In genomic region chr15:38260077-38260476, GRCh38 we compare ENCODE assay signal across 19 cellular contexts. TPM values are rescaled to one million over a fixed set of nuclear protein-coding genes. Genes with fewer than 3 reads are reported as not detected.
DNase-seq lines count a peak whose midpoint lies in the region; ATAC-seq and TF ChIP-seq lines count a peak whose summit lies in the region.
"Had no signal": no experiment of that assay in that cellular context is flagged by ENCODE, and none has a peak within 500 bp of the region (broad histone marks: within the 10 kb centered on the region; RNA-seq: fewer than 3 reads in every experiment).

No MANE protein-coding gene starts in this region.

- H3F3A ChIP-seq in neural progenitor cell (ENCODE audit: low read depth): no peaks in the 10 kb centered on the region

- TF ChIP-seq CTCF in fibroblast of the aortic adventitia (IDR thresholded peaks at IDR 0.05; ENCODE audit: insufficient read depth, low read length) (peak; percentile 3), neural progenitor cell (IDR thresholded peaks at IDR 0.05) (peak; percentile 21)
- TF ChIP-seq CTCF in CD8-positive, alpha-beta T cell (IDR thresholded peaks at IDR 0.05): no peak

- H2AFZ ChIP-seq in neural progenitor cell (replicated peaks): no peak overlapping the region

- H3K27ac Mint-ChIP-seq in neural progenitor cell: no peak overlapping the region
- no peak overlapping the region for H3K27ac Mint-ChIP-seq in CD8-positive, alpha-beta T cell
- H3K27ac Mint-ChIP-seq: activated T-helper 17 cell treated with anti-CD3 and anti-CD28 coated beads, Interleukin-2, amount 50 U/mL, for 72 hours; B cell; progenitor cell of endocrine pancreas had no signal

- no peak overlapping the region for H3K4me3 ChIP-seq in fibroblast of the aortic adventitia (ENCODE audit: low read depth, low read length)
- H3K4me3 ChIP-seq in neural progenitor cell: no peak overlapping the region
- H3K4me3 ChIP-seq in CD8-positive, alpha-beta T cell (ENCODE audit: low read depth, low read length): no peak overlapping the region
- H3K4me3 ChIP-seq: coronary artery, stomach had no signal

- H3K4me1 ChIP-seq in neural progenitor cell: peaks cover 36% of the 10 kb centered on the region
- H3K4me1 ChIP-seq in CD8-positive, alpha-beta T cell (ENCODE audit: insufficient read depth, low read length): no peaks in the 10 kb centered on the region

- H3K27ac ChIP-seq in neural progenitor cell: no peak overlapping the region
- no peak overlapping the region for H3K27ac ChIP-seq in CD8-positive, alpha-beta T cell (ENCODE audit: low read depth, low read length)
- H3K27ac ChIP-seq: coronary artery, stomach had no signal

- DNase-seq in EL: peak; percentile 69
- DNase-seq in NCI-H226: peak; percentile 62
- no peak for DNase-seq in fibroblast of the aortic adventitia (ENCODE audit: low read depth)
- peak; percentile 29 for DNase-seq in neural progenitor cell (ENCODE audit: low spot score)
- DNase-seq in NCI-H1092 (lab: John Stamatoyannopoulos, UW): no peak
- no peak for DNase-seq in CD8-positive, alpha-beta T cell
- no peak for DNase-seq in HPDE6-E6E7 (ENCODE audit: extremely low spot score)
- no peak for DNase-seq in stimulated activated naive CD4-positive, alpha-beta T cell treated with Interleukin-2 at 50 U/mL for 16 hours (lab: John Stamatoyannopoulos, UW)
- DNase-seq: amniotic stem cell; head of caudate nucleus; left colon; NCI-H2171 treated with DMSO at 0.1 percent for 48 hours; RPMI8226; stimulated activated CD4-positive, alpha-beta T cell treated with anti-CD3 and anti-CD28 coated beads, Interleukin-12 subunit alpha, Interleukin-12 subunit beta, amount 100 ng/mL, for 4 hours; stomach had no signal

- POLR2A ChIA-PET in CD8-positive, alpha-beta T cell (lab: Charles Lee): no interaction called here

- H3K27me3 ChIP-seq in neural progenitor cell: no peaks in the 10 kb centered on the region
- H3K27me3 ChIP-seq in CD8-positive, alpha-beta T cell (ENCODE audit: insufficient read depth, low read length): no peaks in the 10 kb centered on the region
- H3K27me3 ChIP-seq: stomach had no signal

- no peaks in the 10 kb centered on the region for H3K36me3 ChIP-seq in neural progenitor cell
- H3K36me3 ChIP-seq in CD8-positive, alpha-beta T cell (ENCODE audit: insufficient read depth, low read length): no peaks in the 10 kb centered on the region
- H3K36me3 ChIP-seq: stomach had no signal

- peaks cover 23% of the 10 kb centered on the region for H3K4me1 Mint-ChIP-seq in neural progenitor cell
- no peaks in the 10 kb centered on the region for H3K4me1 Mint-ChIP-seq in CD8-positive, alpha-beta T cell (ENCODE audit: low read depth)
- H3K4me1 Mint-ChIP-seq: activated T-helper 17 cell treated with anti-CD3 and anti-CD28 coated beads, Interleukin-2, amount 50 U/mL, for 72 hours; B cell had no signal

- CTCF ChIA-PET in CD8-positive, alpha-beta T cell (lab: Charles Lee): no interaction called here

- peaks cover 19% of the 10 kb centered on the region for H3K36me3 Mint-ChIP-seq in neural progenitor cell
- no peaks in the 10 kb centered on the region for H3K36me3 Mint-ChIP-seq in CD8-positive, alpha-beta T cell

- peaks cover 7% of the 10 kb centered on the region for H3K9me3 Mint-ChIP-seq in neural progenitor cell
- H3K9me3 Mint-ChIP-seq in CD8-positive, alpha-beta T cell: no peaks in the 10 kb centered on the region
- H3K9me3 Mint-ChIP-seq: activated T-helper 17 cell treated with anti-CD3 and anti-CD28 coated beads, Interleukin-2, amount 50 U/mL, for 72 hours had no signal

- intact Hi-C loops in CD8-positive, alpha-beta T cell (cut with DNase I, micrococcal nuclease): no loop called here

- H4K20me1 ChIP-seq in neural progenitor cell (ENCODE audit: low read depth): peaks cover 100% of the 10 kb centered on the region

- H3K4me3 Mint-ChIP-seq in neural progenitor cell: no peak overlapping the region
- no peak overlapping the region for H3K4me3 Mint-ChIP-seq in CD8-positive, alpha-beta T cell
- H3K4me3 Mint-ChIP-seq: activated T-helper 17 cell treated with anti-CD3 and anti-CD28 coated beads, Interleukin-2, amount 50 U/mL, for 72 hours; B cell had no signal

- ATAC-seq in CD8-positive, alpha-beta T cell: no peak
- ATAC-seq: activated T-helper 17 cell treated with anti-CD3 and anti-CD28 coated beads, Interleukin-2, amount 50 U/mL, for 72 hours; left colon had no signal

- no peak overlapping the region for H3K9ac ChIP-seq in neural progenitor cell

- no peak overlapping the region for H3K4me2 ChIP-seq in neural progenitor cell

- no peaks in the 10 kb centered on the region for H3K27me3 Mint-ChIP-seq in neural progenitor cell (ENCODE audit: insufficient read depth, low read depth)
- H3K27me3 Mint-ChIP-seq in CD8-positive, alpha-beta T cell (ENCODE audit: low read depth): no peaks in the 10 kb centered on the region
- H3K27me3 Mint-ChIP-seq: activated T-helper 17 cell treated with anti-CD3 and anti-CD28 coated beads, Interleukin-2, amount 50 U/mL, for 72 hours; B cell; progenitor cell of endocrine pancreas had no signal

- peaks cover 100% of the 10 kb centered on the region for H3K79me2 ChIP-seq in neural progenitor cell (ENCODE audit: low read depth)

- no peaks in the 10 kb centered on the region for H3K9me3 ChIP-seq in neural progenitor cell (ENCODE audit: low read depth)
- H3K9me3 ChIP-seq in CD8-positive, alpha-beta T cell (ENCODE audit: low read length): no peaks in the 10 kb centered on the region
- H3K9me3 ChIP-seq: stomach had no signal

RNA-seq across cellular contexts. Expression of gene SPRED1, which starts 7.4 kb away (rescaled TPM):
- total RNA-seq in fibroblast of the aortic adventitia (ENCODE audit: low replicate concordance) (36.2 and 55.1 TPM in 2 replicates), neural progenitor cell (ENCODE audit: low replicate concordance) (32.3 and 49.3 TPM in 2 replicates)
- under 1 TPM; 0.05 to 0.50 TPM for total RNA-seq in CD8-positive, alpha-beta T cell

Comparison
In these comparisons a context has a peak if more than half of its experiments do, and no peak if none do; other contexts are left out.
1. DNase-seq: peak in EL (single experiment), NCI-H226 (single experiment) and neural progenitor cell (single experiment); none in fibroblast of the aortic adventitia (single experiment), NCI-H1092 (single experiment), CD8-positive, alpha-beta T cell (0 of 7), HPDE6-E6E7 (single experiment) and stimulated activated naive CD4-positive, alpha-beta T cell treated with Interleukin-2 at 50 U/mL for 16 hours (single experiment).
2. RNA of gene SPRED1, which starts 7.4 kb away (total RNA-seq): 36.2 to 55.1 TPM in fibroblast of the aortic adventitia and 32.3 to 49.3 TPM in neural progenitor cell; 0.05 to 0.50 TPM in CD8-positive, alpha-beta T cell; every median in the first group is over 10 times any median in the second.